8 cellular contexts compared by ENCODE assay signal in the genomic region with DNA sequence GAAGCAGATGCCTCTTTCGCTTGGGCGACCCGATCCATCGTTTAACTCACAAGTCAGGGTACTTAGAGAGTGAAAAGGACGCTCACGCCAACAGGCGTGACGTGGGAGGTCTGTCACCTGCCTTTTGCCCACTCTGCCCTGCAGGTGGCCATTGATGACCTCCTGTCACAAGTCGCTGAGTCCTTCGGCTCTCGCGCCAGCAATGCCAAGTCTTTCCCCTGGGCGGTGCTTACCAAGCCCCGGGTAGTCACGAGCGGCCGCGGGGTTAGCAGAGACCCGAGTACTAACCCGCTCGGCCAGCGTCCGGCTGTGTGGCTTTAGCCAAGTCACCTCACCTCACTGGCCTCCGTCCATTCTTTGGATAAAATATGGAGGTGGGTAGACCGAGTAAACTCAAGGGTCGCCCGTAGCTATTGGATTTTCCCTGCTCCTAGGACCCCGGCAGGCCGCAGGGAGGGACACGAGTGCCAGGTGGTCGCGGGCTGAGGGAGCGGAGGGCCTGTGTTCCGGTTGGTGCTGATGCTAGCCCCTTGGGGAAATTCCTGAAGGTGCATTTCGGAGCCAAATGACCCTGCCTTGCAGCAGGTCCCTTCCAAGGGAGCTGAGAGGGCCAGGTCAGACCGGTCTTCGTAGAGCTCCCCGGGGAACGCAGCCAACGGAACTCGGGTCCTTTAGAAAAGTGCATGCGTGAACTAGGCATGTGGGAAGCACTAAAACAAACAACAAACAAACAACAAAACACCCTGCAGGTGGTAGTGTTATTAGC. TPM values are rescaled to one million over a fixed set of nuclear protein-coding genes. Genes with fewer than 3 reads are reported as not detected.
DNase-seq lines count a peak whose midpoint lies in the region; ATAC-seq and TF ChIP-seq lines count a peak whose summit lies in the region.

No MANE protein-coding gene starts in this region.

- H3K9ac ChIP-seq in HUES64 (ENCODE audit: low read depth, low read length) (0 out of 2 replicates have a peak overlapping the region, but pooled peaks have one; percentile 12), endodermal cell (ENCODE audit: extremely low read depth, low read length, poor library complexity, severe bottlenecking) (peak overlapping the region; percentile 42)

- no peak for TF ChIP-seq CTCF in GM06990 (IDR thresholded peaks at IDR 0.05; ENCODE audit: insufficient read depth, low read length, poor library complexity, severe bottlenecking)
- peak; percentile 42 for TF ChIP-seq CTCF in endodermal cell (conservative IDR thresholded peaks at IDR 0.05)
- TF ChIP-seq CTCF in mesothelial cell of epicardium (IDR thresholded peaks at IDR 0.05; ENCODE audit: unreplicated experiment), result no peak
- no peak for TF ChIP-seq CTCF in thoracic aorta (IDR thresholded peaks at IDR 0.05)

- H3K27ac Mint-ChIP-seq in T-helper 17 cell, result no peak overlapping the region
- H3K27ac Mint-ChIP-seq in endodermal cell, result peak overlapping the region; percentile 87
- H3K27ac Mint-ChIP-seq in mesothelial cell of epicardium, result peak overlapping the region; percentile 47

- peak overlapping the region; percentile 55 for H3K4me3 ChIP-seq in GM06990 (replicated peaks; ENCODE audit: low read depth, low read length)
- peak overlapping the region; percentile 71 for H3K4me3 ChIP-seq in HUES64 (ENCODE audit: low read length)
- peak overlapping the region; percentile 91 for H3K4me3 ChIP-seq in endodermal cell (ENCODE audit: low read length)
- peak overlapping the region; percentile 77 for H3K4me3 ChIP-seq in thoracic aorta

- H3K9me3 ChIP-seq in HUES64 (ENCODE audit: insufficient read depth, low read depth, low read length) (no peaks in the 10 kb centered on the region), T-helper 17 cell (ENCODE audit: control insufficient read depth, low read length, poor library complexity, severe bottlenecking) (no peaks in the 10 kb centered on the region), endodermal cell (ENCODE audit: control insufficient read depth, low read length) (peaks cover 6% of the 10 kb centered on the region), thoracic aorta (no peaks in the 10 kb centered on the region)

- ATAC-seq in GM21529 (IDR thresholded peaks at IDR 0.05; ENCODE audit: unreplicated experiment) (peak; percentile 21), T-helper 17 cell (peak; percentile 26), thoracic aorta (ENCODE audit: insufficient number of reproducible peaks, low FRiP score, low read depth) (no peak)

- peak overlapping the region; percentile 95 for H3K4me3 Mint-ChIP-seq in T-helper 17 cell
- H3K4me3 Mint-ChIP-seq in endodermal cell, result peak overlapping the region; percentile 56
- peak overlapping the region; percentile 76 for H3K4me3 Mint-ChIP-seq in mesothelial cell of epicardium

- peak; percentile 0 for DNase-seq in GM06990 (ENCODE audit: extremely low read depth, insufficient read length)
- DNase-seq in T-helper 17 cell, result no peak
- DNase-seq in endodermal cell, result peak; percentile 64
- peak in 1 of 2 experiments; percentile 49 for DNase-seq in mesothelial cell of epicardium (ENCODE audit: low spot score in 2 of 2, unreplicated experiment in 2 of 2)
- DNase-seq in thoracic aorta (ENCODE audit: low spot score), result no peak
- DNase-seq in superior temporal gyrus (ENCODE audit: extremely low spot score), result no peak

- H3K9me3 Mint-ChIP-seq in endodermal cell (peaks cover 4% of the 10 kb centered on the region), mesothelial cell of epicardium (peaks cover 18% of the 10 kb centered on the region)

- no peaks in the 10 kb centered on the region for H3K36me3 Mint-ChIP-seq in T-helper 17 cell (ENCODE audit: low read depth)
- peaks cover 27% of the 10 kb centered on the region for H3K36me3 Mint-ChIP-seq in endodermal cell (ENCODE audit: low read depth)
- peaks cover 14% of the 10 kb centered on the region for H3K36me3 Mint-ChIP-seq in mesothelial cell of epicardium

- H3K27me3 Mint-ChIP-seq in T-helper 17 cell (peaks cover 28% of the 10 kb centered on the region), endodermal cell (ENCODE audit: insufficient read depth) (peaks cover 21% of the 10 kb centered on the region), mesothelial cell of epicardium (ENCODE audit: low read depth) (peaks cover 21% of the 10 kb centered on the region)

- H3K36me3 ChIP-seq in GM06990 (ENCODE audit: control insufficient read depth, insufficient read depth, low read length), result no peaks in the 10 kb centered on the region
- H3K36me3 ChIP-seq in HUES64 (ENCODE audit: insufficient read depth, low read length), result no peaks in the 10 kb centered on the region
- no peaks in the 10 kb centered on the region for H3K36me3 ChIP-seq in endodermal cell (ENCODE audit: control insufficient read depth, insufficient read depth, low read length)
- H3K36me3 ChIP-seq in thoracic aorta, result no peaks in the 10 kb centered on the region

- H3K27me3 ChIP-seq in GM06990 (replicated peaks; ENCODE audit: control insufficient read depth, insufficient read depth, low read length), result peaks cover 5% of the 10 kb centered on the region
- H3K27me3 ChIP-seq in HUES64 (ENCODE audit: insufficient read depth, low read length), result peaks cover 53% of the 10 kb centered on the region
- peaks cover 30% of the 10 kb centered on the region for H3K27me3 ChIP-seq in endodermal cell (ENCODE audit: control insufficient read depth, insufficient read depth, low read length, poor library complexity, severe bottlenecking)
- H3K27me3 ChIP-seq in thoracic aorta (replicated peaks; ENCODE audit: insufficient read depth), result peaks cover 7% of the 10 kb centered on the region

- H3K4me1 ChIP-seq in HUES64 (ENCODE audit: insufficient read depth, low read length) (peaks cover 3% of the 10 kb centered on the region; the same call in 1 of the 2 replicates), endodermal cell (ENCODE audit: control insufficient read depth, insufficient read depth, low read length) (no peaks in the 10 kb centered on the region), thoracic aorta (ENCODE audit: control insufficient read depth in 1 of 2, low read depth in 2 of 2) (peaks cover 9 to 18% of the 10 kb centered on the region in 2 donors)

- H3K27ac ChIP-seq in HUES64 (ENCODE audit: low read depth, low read length) (no peak overlapping the region; the same call in 1 of the 2 replicates), endodermal cell (ENCODE audit: low read depth, low read length) (no peak overlapping the region), thoracic aorta (no peak overlapping the region)

- WGBS in HUES64, result 3% methylated on average over 41 of the region's 42 CpGs
- 10 to 54% methylated on average over 30 to 41 of the region's 42 CpGs for WGBS in endodermal cell (ENCODE audit: insufficient coverage in 1 of 2, insufficient read length in 1 of 2), 2 experiments

- H3K4me1 Mint-ChIP-seq in T-helper 17 cell (peaks cover 7% of the 10 kb centered on the region), endodermal cell (peaks cover 8% of the 10 kb centered on the region), mesothelial cell of epicardium (peaks cover 12% of the 10 kb centered on the region)

RNA-seq across cellular contexts. Expression of a gene that starts 0.7 kb away (rescaled TPM):
- 41.4 TPM for polyA plus RNA-seq in HUES64 (2013, experiment 1 of 2)
- polyA plus RNA-seq in HUES64 (2013, experiment 2 of 2), result 47.8 TPM
- total RNA-seq in T-helper 17 cell, result 1 to 10 TPM in 1 of 2 donors, not detected in 1; 1.2 TPM
- 10 to 100 TPM; 46.0 to 56.1 TPM for total RNA-seq in endodermal cell
- polyA plus RNA-seq in endodermal cell (2013, experiment 1 of 2), result 42.6 TPM
- polyA plus RNA-seq in endodermal cell (2013, experiment 2 of 2), result 43.7 TPM
- 44.7 to 49.0 TPM (median 48.9 TPM) in 3 replicates for total RNA-seq in mesothelial cell of epicardium
- total RNA-seq in thoracic aorta, result 1 to 10 TPM in 1 of 2 donors, under 1 TPM in 1; 0.81 to 6.0 TPM

Comparison
In these comparisons a context has a peak if more than half of its experiments do, and no peak if none do; other contexts are left out.
1. DNase-seq: peak in GM06990 (single experiment) and endodermal cell (single experiment); none in T-helper 17 cell (0 of 3), thoracic aorta (single experiment) and superior temporal gyrus (single experiment).
2. Peak in every context shown above with its lines, with median percentiles within 50 percentile points of each other: H3K4me3 ChIP-seq and H3K4me3 Mint-ChIP-seq.